In genomic region chr5:159727167-159727566, GRCh38 we compare ENCODE assay signal across 19 cellular contexts.
"Had no signal": no experiment of that assay in that cellular context is flagged by ENCODE, and none has a peak within 500 bp of the region (broad histone marks: within the 10 kb centered on the region; RNA-seq: fewer than 3 reads in every experiment).

No MANE protein-coding gene starts in this region.

- H3K4me2 ChIP-seq: PC-9 had no signal

- H3K36me3 Mint-ChIP-seq: activated CD4-positive, alpha-beta memory T cell treated with anti-CD3 and anti-CD28 coated beads for 36 hours; activated naive CD8-positive, alpha-beta T cell treated with anti-CD3 and anti-CD28 coated beads for 36 hours had no signal

- H3K27ac ChIP-seq: PC-9 had no signal

- ATAC-seq: activated T-cell treated with anti-CD3 and anti-CD28 coated beads, Interleukin-2, amount 50 U/mL, for 4 hours had no signal

- H3K4me3 Mint-ChIP-seq: activated CD4-positive, alpha-beta memory T cell treated with anti-CD3 and anti-CD28 coated beads for 36 hours; activated CD4-positive, alpha-beta T cell treated with anti-CD3 and anti-CD28 coated beads, Interleukin-2, amount 10 ng/mL, durations not matched to agents 7 days and 5 days; activated naive CD4-positive, alpha-beta T cell treated with anti-CD3 and anti-CD28 coated beads for 36 hours; activated naive CD8-positive, alpha-beta T cell treated with anti-CD3 and anti-CD28 coated beads for 36 hours; activated T-cell treated with anti-CD3 and anti-CD28 coated beads, Interleukin-2, amount 50 U/mL, for 4 hours had no signal

- DNase-seq: activated CD4-positive, alpha-beta memory T cell treated with anti-CD3 and anti-CD28 coated beads for 36 hours; activated CD4-positive, alpha-beta T cell treated with anti-CD3 and anti-CD28 coated beads, Interleukin-2, amount 10 ng/mL, durations not matched to agents 7 days and 5 days; activated CD4-positive, CD25-positive, alpha-beta regulatory T cell; activated CD8-positive, alpha-beta memory T cell treated with anti-CD3 and anti-CD28 coated beads for 24 hours; activated effector memory CD4-positive, alpha-beta T cell treated with anti-CD3 and anti-CD28 coated beads, Interleukin-2, amount 50 U/mL, for 16 hours; activated naive CD4-positive, alpha-beta T cell treated with anti-CD3 and anti-CD28 coated beads for 36 hours; activated naive CD8-positive, alpha-beta T cell treated with anti-CD3 and anti-CD28 coated beads for 36 hours; activated T-cell treated with anti-CD3 and anti-CD28 coated beads, Interleukin-2, amount 50 U/mL, for 4 hours; cerebellar nuclear complex; NCI-H1048; NCI-H146; NCI-H187 treated with DMSO at 0.1 percent for 48 hours; NCI-H2081 treated with DMSO at 0.1 percent for 48 hours; NCI-H446; NCI-H524; PC-9; SHP77 treated with DMSO at 0.1 percent for 48 hours; T-helper 2 cell; T1000 had no signal

- H3K4me3 ChIP-seq: PC-9 had no signal

- H3K27ac Mint-ChIP-seq: activated CD4-positive, alpha-beta memory T cell treated with anti-CD3 and anti-CD28 coated beads for 36 hours; activated CD4-positive, alpha-beta T cell treated with anti-CD3 and anti-CD28 coated beads, Interleukin-2, amount 10 ng/mL, durations not matched to agents 7 days and 5 days; activated naive CD4-positive, alpha-beta T cell treated with anti-CD3 and anti-CD28 coated beads for 36 hours; activated naive CD8-positive, alpha-beta T cell treated with anti-CD3 and anti-CD28 coated beads for 36 hours had no signal

- H3K4me1 Mint-ChIP-seq: activated naive CD8-positive, alpha-beta T cell treated with anti-CD3 and anti-CD28 coated beads for 36 hours had no signal

- H3K9me3 Mint-ChIP-seq: activated CD4-positive, alpha-beta memory T cell treated with anti-CD3 and anti-CD28 coated beads for 36 hours; activated CD4-positive, alpha-beta T cell treated with anti-CD3 and anti-CD28 coated beads, Interleukin-2, amount 10 ng/mL, durations not matched to agents 7 days and 5 days; activated naive CD4-positive, alpha-beta T cell treated with anti-CD3 and anti-CD28 coated beads for 36 hours; activated naive CD8-positive, alpha-beta T cell treated with anti-CD3 and anti-CD28 coated beads for 36 hours; activated T-cell treated with anti-CD3 and anti-CD28 coated beads, Interleukin-2, amount 50 U/mL, for 4 hours had no signal

- H2AFZ ChIP-seq: PC-9 had no signal
